Comparison of ENCODE assay signal across 8 cellular contexts in genomic region chr10:90871761-90872647, GRCh38. TPM values are rescaled to one million over a fixed set of nuclear protein-coding genes. Genes with fewer than 3 reads are reported as not detected.
DNase-seq lines count a peak whose midpoint lies in the region; ATAC-seq and TF ChIP-seq lines count a peak whose summit lies in the region.

Gene RPP30, plus strand, starts transcription at chr10:90871974. Its CDS starts 13 bp downstream, at chr10:90871987.

- H3K4me3 ChIP-seq in H7 (ENCODE audit: insufficient read depth, low read depth, low read length) (peak within 1 kb of the TSS; percentile 85), Loucy (ENCODE audit: low read length, poor library complexity, severe bottlenecking) (peak within 1 kb of the TSS; percentile 87), gastroesophageal sphincter (peak within 1 kb of the TSS; percentile 67 to 73), neutrophil (ENCODE audit: low read depth in 1 of 2, low read length in 1 of 2) (peak within 1 kb of the TSS; percentile 58 to 72), suprapubic skin (peak within 1 kb of the TSS; percentile 77)

- no peak for TF ChIP-seq CTCF in Loucy (conservative IDR thresholded peaks at IDR 0.05; ENCODE audit: low read length)
- peak in 2 of 4 experiments; percentile 14 to 27 for TF ChIP-seq CTCF in gastroesophageal sphincter (IDR thresholded peaks at IDR 0.05)
- no peak for TF ChIP-seq CTCF in neutrophil (IDR thresholded peaks at IDR 0.05)
- no peak for TF ChIP-seq CTCF in suprapubic skin (IDR thresholded peaks at IDR 0.05)

- DNase-seq in GDM1 (lab: John Stamatoyannopoulos, UW) (peak; percentile 60), H7 (peak; percentile 83), SK-N-DZ (ENCODE audit: low spot score) (peak; percentile 81), suprapubic skin (ENCODE audit: low spot score in 2 of 2) (peak; percentile 88 to 90)
- DNase-seq in activated naive CD4-positive, alpha-beta T cell treated with anti-CD3 and anti-CD28 coated beads, Interleukin-2, amount 10 ng/mL, durations not matched to agents 7 days and 5 days = peak; percentile 88

- H3K27me3 Mint-ChIP-seq in activated naive CD4-positive, alpha-beta T cell treated with anti-CD3 and anti-CD28 coated beads, Interleukin-2, amount 10 ng/mL, durations not matched to agents 7 days and 5 days = peaks cover 17% of the 10 kb centered on the region

- H3K27ac ChIP-seq in gastroesophageal sphincter (peak within 1 kb of the TSS in 3 of 4 donors; percentile 73 to 80 (median 77)), neutrophil (no peak within 1 kb of the TSS), suprapubic skin (peak within 1 kb of the TSS; percentile 71)

- H3K4me3 Mint-ChIP-seq in activated naive CD4-positive, alpha-beta T cell treated with anti-CD3 and anti-CD28 coated beads, Interleukin-2, amount 10 ng/mL, durations not matched to agents 7 days and 5 days = peak within 1 kb of the TSS; percentile 94

- no peaks in the 10 kb centered on the region for H3K27me3 ChIP-seq in H7 (ENCODE audit: control insufficient read depth, insufficient read depth, low read length)
- H3K27me3 ChIP-seq in Loucy (ENCODE audit: insufficient read depth, low read length, poor library complexity, severe bottlenecking) = peaks cover 4% of the 10 kb centered on the region
- peaks cover 5% of the 10 kb centered on the region for H3K27me3 ChIP-seq in gastroesophageal sphincter
- peaks cover 44% of the 10 kb centered on the region for H3K27me3 ChIP-seq in neutrophil
- peaks cover 7% of the 10 kb centered on the region for H3K27me3 ChIP-seq in suprapubic skin

- peaks cover 29% of the 10 kb centered on the region for H3K4me1 ChIP-seq in Loucy (ENCODE audit: insufficient read depth, low read length, poor library complexity, severe bottlenecking)
- peaks cover 0 to 35% (median 6%) of the 10 kb centered on the region in 3 donors for H3K4me1 ChIP-seq in gastroesophageal sphincter
- H3K4me1 ChIP-seq in neutrophil (ENCODE audit: control insufficient read depth in 1 of 2, insufficient read depth in 1 of 2, low read depth in 1 of 2, low read length in 1 of 2) = peaks cover 15 to 20% of the 10 kb centered on the region in 2 experiments
- peaks cover 30% of the 10 kb centered on the region for H3K4me1 ChIP-seq in suprapubic skin

- H3K36me3 Mint-ChIP-seq in activated naive CD4-positive, alpha-beta T cell treated with anti-CD3 and anti-CD28 coated beads, Interleukin-2, amount 10 ng/mL, durations not matched to agents 7 days and 5 days = peaks cover 10% of the 10 kb centered on the region

- H4K20me1 ChIP-seq in Loucy (ENCODE audit: insufficient read depth, low read length, poor library complexity, severe bottlenecking) = peaks cover 13% of the 10 kb centered on the region

- peaks cover 1% of the 10 kb centered on the region for H3K9me3 Mint-ChIP-seq in activated naive CD4-positive, alpha-beta T cell treated with anti-CD3 and anti-CD28 coated beads, Interleukin-2, amount 10 ng/mL, durations not matched to agents 7 days and 5 days

- no peaks in the 10 kb centered on the region for H3K9me2 ChIP-seq in Loucy (replicated peaks; ENCODE audit: low read depth, low read length)

- H3K36me3 ChIP-seq in H7 (replicated peaks; ENCODE audit: control insufficient read depth, insufficient read depth, low read length) = peaks cover 4% of the 10 kb centered on the region
- H3K36me3 ChIP-seq in Loucy (ENCODE audit: insufficient read depth, low read length) = peaks cover 16% of the 10 kb centered on the region; the same call in 1 of the 2 replicates
- H3K36me3 ChIP-seq in gastroesophageal sphincter = peaks cover 0 to 21% of the 10 kb centered on the region in 2 donors
- peaks cover 10% of the 10 kb centered on the region for H3K36me3 ChIP-seq in neutrophil
- H3K36me3 ChIP-seq in suprapubic skin = peaks cover 12% of the 10 kb centered on the region

- H3K4me1 Mint-ChIP-seq in activated naive CD4-positive, alpha-beta T cell treated with anti-CD3 and anti-CD28 coated beads, Interleukin-2, amount 10 ng/mL, durations not matched to agents 7 days and 5 days = peaks cover 41% of the 10 kb centered on the region

- peak; percentile 97 for ATAC-seq in gastroesophageal sphincter

- H3K9ac ChIP-seq in Loucy (ENCODE audit: low read depth, low read length, poor library complexity, severe bottlenecking) = peak within 1 kb of the TSS; percentile 83

- H3K9me3 ChIP-seq in Loucy (ENCODE audit: insufficient read depth, low read depth, low read length) (no peaks in the 10 kb centered on the region), gastroesophageal sphincter (no peaks in the 10 kb centered on the region), neutrophil (no peaks in the 10 kb centered on the region), suprapubic skin (no peaks in the 10 kb centered on the region)

- H3K79me2 ChIP-seq in Loucy (ENCODE audit: insufficient read depth, low read length) = peaks cover 34% of the 10 kb centered on the region

- peak within 1 kb of the TSS; percentile 98 for H2AFZ ChIP-seq in Loucy (ENCODE audit: low read length)

- TF ChIP-seq EP300 in gastroesophageal sphincter (IDR thresholded peaks at IDR 0.05) = no peak
- no peak for TF ChIP-seq EP300 in suprapubic skin (IDR thresholded peaks at IDR 0.05)

- TF ChIP-seq POLR2A in gastroesophageal sphincter (IDR thresholded peaks at IDR 0.05) = no peak
- TF ChIP-seq POLR2A in suprapubic skin (IDR thresholded peaks at IDR 0.05) = no peak

- CTCF ChIA-PET in activated naive CD4-positive, alpha-beta T cell treated with anti-CD3 and anti-CD28 coated beads, Interleukin-2, amount 10 ng/mL, durations not matched to agents 7 days and 5 days (lab: Charles Lee) = interaction anchor here (0.7 to 3.4 kb wide), 7 partner anchors 8 to 122 kb away, joined by 3 to 16 read pairs (median 3); partner anchors contain the start of gene HTR7

- H3K27ac Mint-ChIP-seq in activated naive CD4-positive, alpha-beta T cell treated with anti-CD3 and anti-CD28 coated beads, Interleukin-2, amount 10 ng/mL, durations not matched to agents 7 days and 5 days = peak within 1 kb of the TSS; percentile 85

- H3F3A ChIP-seq in Loucy (ENCODE audit: low read depth) = no peaks in the 10 kb centered on the region

- 1 to 3% methylated on average over 6 to 13 of the region's 43 CpGs for WGBS in gastroesophageal sphincter (ENCODE audit: low coverage in 1 of 2), 2 donors
- WGBS in suprapubic skin = under 1% methylated on average over 33 of the region's 43 CpGs

- H3K4me2 ChIP-seq in Loucy (ENCODE audit: low read depth, low read length, poor library complexity, severe bottlenecking) = peak within 1 kb of the TSS; percentile 87

RNA-seq across cellular contexts. Expression of gene RPP30, which starts in this region (rescaled TPM):
- 95.8 and 101 TPM in 2 replicates for total RNA-seq in H7 (2014; rRNA removed; shearing (Covaris generic))
- 87.9 and 96.2 TPM in 2 replicates for polyA plus RNA-seq in SK-N-DZ (2014; cell fraction: cytosol; rRNA removed)
- polyA plus RNA-seq in SK-N-DZ (2014; cell fraction: nucleus; rRNA removed) = 89.0 and 92.9 TPM in 2 replicates
- total RNA-seq in gastroesophageal sphincter = 10 to 100 TPM; 25.0 to 44.2 (median 30.8) TPM
- 10 to 100 TPM; 34.4 to 57.5 (median 38.7) TPM for total RNA-seq in suprapubic skin
